14 cellular contexts compared by ENCODE assay signal in the genomic region with DNA sequence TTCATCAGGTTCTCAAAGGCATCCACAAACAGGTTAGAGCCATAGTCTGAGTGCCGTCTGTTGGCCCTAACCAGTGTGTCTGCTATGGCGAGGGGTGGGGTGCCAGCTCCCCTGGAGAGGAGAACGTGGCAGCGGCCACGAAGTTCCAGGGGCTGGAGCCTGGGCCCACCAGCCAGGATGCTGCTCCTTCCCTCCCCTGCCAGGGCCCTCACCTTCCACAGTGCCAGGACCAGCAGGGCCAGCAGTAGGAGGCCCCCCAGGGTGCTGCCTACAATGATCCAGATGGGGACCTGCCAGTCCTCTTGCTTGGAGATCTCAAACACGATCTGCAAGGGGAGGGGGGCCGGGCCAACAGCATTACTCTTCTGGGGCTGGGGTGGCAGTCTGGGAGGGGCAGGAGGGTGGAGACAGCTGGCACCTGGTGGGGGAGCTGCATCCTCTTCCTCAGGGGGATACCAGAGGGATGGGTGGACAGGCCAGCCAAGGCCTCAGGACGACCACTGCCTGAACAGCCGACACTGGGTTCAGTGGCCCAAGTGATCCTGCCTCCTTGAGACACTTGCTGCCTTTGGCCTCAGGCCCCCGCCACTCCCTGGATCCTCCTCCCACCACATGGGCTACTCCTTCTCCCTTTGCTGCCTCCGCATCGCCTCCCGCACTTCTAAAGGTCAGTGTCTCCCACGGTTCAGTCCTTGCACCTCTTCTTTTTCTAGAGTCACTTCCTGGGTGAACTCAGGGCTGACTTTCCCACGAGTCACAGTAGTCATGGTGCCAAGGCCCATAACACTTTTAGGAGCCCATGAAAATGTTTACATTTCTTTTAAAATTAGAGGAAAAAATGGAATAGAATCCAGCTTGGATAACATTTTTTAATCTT. TPM values are rescaled to one million over a fixed set of nuclear protein-coding genes. Genes with fewer than 3 reads are reported as not detected.
DNase-seq lines count a peak whose midpoint lies in the region; ATAC-seq, FAIRE-seq and TF ChIP-seq lines count a peak whose summit lies in the region.
"Had no signal": no experiment of that assay in that cellular context is flagged by ENCODE, and none has a peak within 500 bp of the region (broad histone marks: within the 10 kb centered on the region; RNA-seq: fewer than 3 reads in every experiment).

No MANE protein-coding gene starts in this region.

- H3K9ac ChIP-seq in BLaER1: 0 out of 2 replicates have a peak overlapping the region, but pooled peaks have one; percentile 19
- H3K9ac ChIP-seq in mesendoderm (ENCODE audit: low read length): peak overlapping the region; percentile 6

- no peaks in the 10 kb centered on the region for H3K79me2 ChIP-seq in mesendoderm (ENCODE audit: control insufficient read depth, insufficient read depth, low read length)

- no peaks in the 10 kb centered on the region for H3K79me1 ChIP-seq in mesendoderm (ENCODE audit: low read length)

- H4K20me1 ChIP-seq in BLaER1: no peaks in the 10 kb centered on the region

- H3K9me3 Mint-ChIP-seq in activated T-helper 2 cell treated with anti-CD3 and anti-CD28 coated beads, Interferon-gamma antibody, Interleukin-2, Interleukin-4, amounts not matched to agents 10 μg/mL and 5 μg/mL and 100 μg/mL, durations not matched to agents 14 hours and 24 hours and 36 hours: no peaks in the 10 kb centered on the region

- H3K4me3 Mint-ChIP-seq in activated T-helper 2 cell treated with anti-CD3 and anti-CD28 coated beads, Interferon-gamma antibody, Interleukin-2, Interleukin-4, amounts not matched to agents 10 μg/mL and 5 μg/mL and 100 μg/mL, durations not matched to agents 14 hours and 24 hours and 36 hours (ENCODE audit: low read depth): no peak overlapping the region

- H3K18ac ChIP-seq in mesendoderm (ENCODE audit: low read length): no peak overlapping the region

- DNase-seq in HCEC 1CT: peak; percentile 12
- DNase-seq in activated T-helper 2 cell treated with anti-CD3 and anti-CD28 coated beads, Interferon-gamma antibody, Interleukin-2, Interleukin-4, amounts not matched to agents 10 μg/mL and 5 μg/mL and 100 μg/mL, durations not matched to agents 14 hours and 24 hours and 36 hours (ENCODE audit: low spot score): peak; percentile 7
- DNase-seq in mesendoderm: no peak
- no peak for DNase-seq in effector CD4-positive, alpha-beta T cell
- DNase-seq in GM12891 (ENCODE audit: insufficient read length, low spot score): no peak
- DNase-seq: aorta; gastrocnemius medialis; NCI-H1048; psoas muscle; stimulated activated CD4-positive, alpha-beta T cell treated with anti-CD3 and anti-CD28 coated beads, Interleukin-2, amount 100 ng/mL, for 24 hours had no signal

- peaks cover 2% of the 10 kb centered on the region for H3K27me3 Mint-ChIP-seq in activated T-helper 2 cell treated with anti-CD3 and anti-CD28 coated beads, Interferon-gamma antibody, Interleukin-2, Interleukin-4, amounts not matched to agents 10 μg/mL and 5 μg/mL and 100 μg/mL, durations not matched to agents 14 hours and 24 hours and 36 hours (ENCODE audit: low read depth)

- no peak for TF ChIP-seq POLR2A in GM12891 (IDR thresholded peaks at IDR 0.05; ENCODE audit: low read depth, low read length)

- no peak overlapping the region for H4K8ac ChIP-seq in mesendoderm (ENCODE audit: low read depth, low read length)

- no peak for ATAC-seq in HG03095 (IDR thresholded peaks at IDR 0.05; ENCODE audit: unreplicated experiment)
- no peak for ATAC-seq in esophagus mucosa
- ATAC-seq: gastrocnemius medialis, psoas muscle had no signal

- FAIRE-seq in GM12891 (lab: Jason Lieb, UNC): no peak
- FAIRE-seq: HTR-8/SVneo had no signal

- H2AK5ac ChIP-seq in mesendoderm (ENCODE audit: low read length): no peak overlapping the region

- no peaks in the 10 kb centered on the region for H3K27me3 ChIP-seq in BLaER1
- H3K27me3 ChIP-seq in mesendoderm (ENCODE audit: insufficient read depth, low read length, poor library complexity): no peaks in the 10 kb centered on the region
- H3K27me3 ChIP-seq: gastrocnemius medialis had no signal

- H3K36me3 ChIP-seq in BLaER1: no peaks in the 10 kb centered on the region; the same call in 1 of the 2 replicates
- no peaks in the 10 kb centered on the region for H3K36me3 ChIP-seq in mesendoderm (ENCODE audit: control insufficient read depth, insufficient read depth, low read length)
- H3K36me3 ChIP-seq: gastrocnemius medialis had no signal

- H3K23ac ChIP-seq in mesendoderm (ENCODE audit: low read length): no peak overlapping the region

- H3K4me1 ChIP-seq in BLaER1: peaks cover 20% of the 10 kb centered on the region
- H3K4me1 ChIP-seq in mesendoderm (ENCODE audit: control insufficient read depth, low read depth, low read length): peaks cover 7% of the 10 kb centered on the region

- H3K4me2 ChIP-seq in BLaER1 (no peak overlapping the region), mesendoderm (ENCODE audit: low read length) (no peak overlapping the region)

- no peaks in the 10 kb centered on the region for H3K9me3 ChIP-seq in BLaER1
- H3K9me3 ChIP-seq: gastrocnemius medialis, psoas muscle had no signal

- H3K27ac ChIP-seq in BLaER1: no peak overlapping the region
- no peak overlapping the region for H3K27ac ChIP-seq in mesendoderm (ENCODE audit: low read depth, low read length)
- H3K27ac ChIP-seq: gastrocnemius medialis, psoas muscle had no signal

- H3K56ac ChIP-seq in mesendoderm (ENCODE audit: low read length): peak overlapping the region; percentile 63

- H4K5ac ChIP-seq in mesendoderm (ENCODE audit: low read length): no peak overlapping the region

- H3K27ac Mint-ChIP-seq in activated T-helper 2 cell treated with anti-CD3 and anti-CD28 coated beads, Interferon-gamma antibody, Interleukin-2, Interleukin-4, amounts not matched to agents 10 μg/mL and 5 μg/mL and 100 μg/mL, durations not matched to agents 14 hours and 24 hours and 36 hours: peak overlapping the region; percentile 76

- peaks cover 3% of the 10 kb centered on the region for H3K36me3 Mint-ChIP-seq in activated T-helper 2 cell treated with anti-CD3 and anti-CD28 coated beads, Interferon-gamma antibody, Interleukin-2, Interleukin-4, amounts not matched to agents 10 μg/mL and 5 μg/mL and 100 μg/mL, durations not matched to agents 14 hours and 24 hours and 36 hours (ENCODE audit: low read depth)

- H3K4me1 Mint-ChIP-seq in activated T-helper 2 cell treated with anti-CD3 and anti-CD28 coated beads, Interferon-gamma antibody, Interleukin-2, Interleukin-4, amounts not matched to agents 10 μg/mL and 5 μg/mL and 100 μg/mL, durations not matched to agents 14 hours and 24 hours and 36 hours (ENCODE audit: low read depth): peaks cover 26% of the 10 kb centered on the region

- H2BK15ac ChIP-seq in mesendoderm (replicated peaks; ENCODE audit: low read depth): no peak overlapping the region

- no peak overlapping the region for H3K4ac ChIP-seq in mesendoderm (ENCODE audit: low read depth, low read length)

- no CpG with 5 or more reads among the region's 15 CpGs for WGBS in mesendoderm (ENCODE audit: extremely low coverage, insufficient coverage, low lambda C conversion rate)

- no peak overlapping the region for H3K4me3 ChIP-seq in BLaER1
- no peak overlapping the region for H3K4me3 ChIP-seq in mesendoderm (ENCODE audit: low read length)
- H3K4me3 ChIP-seq: gastrocnemius medialis, psoas muscle had no signal

- no peak overlapping the region for H2BK120ac ChIP-seq in mesendoderm (ENCODE audit: low read depth, low read length)

- H2BK5ac ChIP-seq in mesendoderm (ENCODE audit: low read length): no peak overlapping the region

- intact Hi-C loops in activated T-helper 2 cell treated with anti-CD3 and anti-CD28 coated beads, Interferon-gamma antibody, Interleukin-2, Interleukin-4, amounts not matched to agents 10 μg/mL and 5 μg/mL and 100 μg/mL, durations not matched to agents 14 hours and 24 hours and 36 hours (cut with micrococcal nuclease): no loop called here

TF ChIP-seq in GM12891, 5 proteins besides CTCF, POLR2A, EP300 and RAD21:
- TF ChIP-seq POU2F2 (IDR thresholded peaks at IDR 0.05; ENCODE audit: low read depth, low read length) (no peak), TAF1 (IDR thresholded peaks at IDR 0.05; ENCODE audit: low read depth, low read length) (no peak), PAX5 (IDR thresholded peaks at IDR 0.05; ENCODE audit: insufficient read depth, low read length, severe bottlenecking) (no peak), POLR2AphosphoS5 (IDR thresholded peaks at IDR 0.05; ENCODE audit: low read depth, low read length) (no peak), SPI1 (IDR thresholded peaks at IDR 0.05; ENCODE audit: low read depth, low read length) (no peak)

RNA-seq across cellular contexts. Expression of a gene that starts 26.3 kb away (rescaled TPM):
- total RNA-seq in activated T-helper 2 cell treated with anti-CD3 and anti-CD28 coated beads, Interferon-gamma antibody, Interleukin-2, Interleukin-4, amounts not matched to agents 10 μg/mL and 5 μg/mL and 100 μg/mL, durations not matched to agents 14 hours and 24 hours and 36 hours: 45.1 and 50.4 TPM in 2 replicates
- polyA plus RNA-seq in mesendoderm (2013, experiment 1 of 2): 27.9 TPM
- 27.5 TPM for polyA plus RNA-seq in mesendoderm (2013, experiment 2 of 2)
- polyA plus RNA-seq in GM12891 (2012; ENCODE audit: low read depth, missing spikeins): 11.4 TPM
- total RNA-seq in esophagus mucosa: 46.8 TPM

Comparison
In these comparisons a context has a peak if more than half of its experiments do, and no peak if none do; other contexts are left out.
1. DNase-seq: peak in HCEC 1CT (single experiment) and activated T-helper 2 cell treated with anti-CD3 and anti-CD28 coated beads, Interferon-gamma antibody, Interleukin-2, Interleukin-4, amounts not matched to agents 10 μg/mL and 5 μg/mL and 100 μg/mL, durations not matched to agents 14 hours and 24 hours and 36 hours (single experiment); none in mesendoderm (single experiment), effector CD4-positive, alpha-beta T cell (single experiment) and GM12891 (single experiment).